1 cellular context compared by ENCODE assay signal in genomic region chr17:44911133-44912001, GRCh38.
TF ChIP-seq lines count a peak whose summit lies in the region.

No MANE protein-coding gene starts in this region.

TF ChIP-seq in HepG2, 621 proteins besides CTCF, POLR2A, EP300 and RAD21 (continued from another document and continues in another):
- TF ChIP-seq ZNF609 (CRISPR knock-in tag; IDR thresholded peaks at IDR 0.05; ENCODE audit: borderline replicate concordance) (no peak), MBNL3 (CRISPR knock-in tag; conservative IDR thresholded peaks at IDR 0.05) (no peak), XRCC5 (optimal IDR thresholded peaks at IDR 0.05; ENCODE audit: low read length) (peak; percentile 82), SP5 (CRISPR knock-in tag; IDR thresholded peaks at IDR 0.05; ENCODE audit: borderline replicate concordance, low read depth) (no peak), IRF9 (CRISPR knock-in tag; IDR thresholded peaks at IDR 0.05; ENCODE audit: borderline replicate concordance) (no peak; the same call in 1 of the 2 replicates), SYNCRIP (IDR thresholded peaks at IDR 0.05; ENCODE audit: insufficient read depth, low read depth, low read length) (no peak), THAP11 (CRISPR knock-in tag; IDR thresholded peaks at IDR 0.05) (no peak), ZNF841 (CRISPR knock-in tag; IDR thresholded peaks at IDR 0.05; ENCODE audit: borderline replicate concordance) (no peak), ZNF777 (CRISPR knock-in tag; IDR thresholded peaks at IDR 0.05) (peak; percentile 42; the same call in 1 of the 2 replicates), ZNF260 (CRISPR knock-in tag; IDR thresholded peaks at IDR 0.05; ENCODE audit: borderline replicate concordance, low read depth) (no peak), CREB1 (IDR thresholded peaks at IDR 0.05) (no peak), CREB1 (CRISPR knock-in tag; IDR thresholded peaks at IDR 0.05) (no peak), ZNF577 (CRISPR knock-in tag; IDR thresholded peaks at IDR 0.05; ENCODE audit: borderline replicate concordance, low read depth) (no peak), ZNF589 (CRISPR knock-in tag; conservative IDR thresholded peaks at IDR 0.05) (0 out of 2 replicates have a peak, but pooled peaks have one; percentile 54), CSRNP2 (CRISPR knock-in tag; conservative IDR thresholded peaks at IDR 0.05; ENCODE audit: low read depth) (peak; percentile 51; the same call in 1 of the 2 replicates), ZNF678 (CRISPR knock-in tag; IDR thresholded peaks at IDR 0.05) (no peak), ZNF138 (CRISPR knock-in tag; IDR thresholded peaks at IDR 0.05; ENCODE audit: low read depth) (no peak), TOPORS (CRISPR knock-in tag; IDR thresholded peaks at IDR 0.05) (no peak), ZNF646 (CRISPR knock-in tag; IDR thresholded peaks at IDR 0.05) (no peak; the same call in 1 of the 2 replicates), ZNF230 (CRISPR knock-in tag; IDR thresholded peaks at IDR 0.05) (no peak), FOXM1 (CRISPR knock-in tag; IDR thresholded peaks at IDR 0.05) (no peak), CBX1 (IDR thresholded peaks at IDR 0.05; ENCODE audit: low read depth) (peak; percentile 56), ZBTB44 (CRISPR knock-in tag; IDR thresholded peaks at IDR 0.05) (no peak), KLF6 (CRISPR knock-in tag; IDR thresholded peaks at IDR 0.05) (no peak), ZNF557 (CRISPR knock-in tag; IDR thresholded peaks at IDR 0.05) (no peak), ZHX1 (CRISPR knock-in tag; IDR thresholded peaks at IDR 0.05; ENCODE audit: low read depth) (no peak; the same call in 1 of the 2 replicates), IKZF5 (CRISPR knock-in tag; IDR thresholded peaks at IDR 0.05) (0 out of 2 replicates have a peak, but pooled peaks have one; percentile 15), ZKSCAN5 (CRISPR knock-in tag; IDR thresholded peaks at IDR 0.05) (no peak), ISL2 (CRISPR knock-in tag; IDR thresholded peaks at IDR 0.05) (no peak), ZNF576 (CRISPR knock-in tag; IDR thresholded peaks at IDR 0.05) (no peak), ZNF737 (CRISPR knock-in tag; IDR thresholded peaks at IDR 0.05; ENCODE audit: borderline replicate concordance) (no peak), JUNB (CRISPR knock-in tag; IDR thresholded peaks at IDR 0.05; ENCODE audit: borderline replicate concordance) (no peak), ZSCAN20 (CRISPR knock-in tag; IDR thresholded peaks at IDR 0.05; ENCODE audit: borderline replicate concordance) (no peak), FOXO4 (CRISPR knock-in tag; conservative IDR thresholded peaks at IDR 0.05) (no peak), ATM (IDR thresholded peaks at IDR 0.05; ENCODE audit: borderline replicate concordance) (no peak), ZNF562 (CRISPR knock-in tag; IDR thresholded peaks at IDR 0.05; ENCODE audit: borderline replicate concordance) (no peak)
